ENCODE assay signal across 11 cellular contexts in genomic region chr15:64749999-64750657, GRCh38. TPM values are rescaled to one million over a fixed set of nuclear protein-coding genes. Genes with fewer than 3 reads are reported as not detected.
DNase-seq lines count a peak whose midpoint lies in the region; ATAC-seq and TF ChIP-seq lines count a peak whose summit lies in the region.
"Had no signal": no experiment of that assay in that cellular context is flagged by ENCODE, and none has a peak within 500 bp of the region (broad histone marks: within the 10 kb centered on the region; RNA-seq: fewer than 3 reads in every experiment).

No MANE protein-coding gene starts in this region.

- H3K9ac ChIP-seq in neuronal stem cell (ENCODE audit: low read depth, low read length, poor library complexity): no peak overlapping the region

- H3K4me3 ChIP-seq in RWPE2 (ENCODE audit: severe bottlenecking) (no peak overlapping the region), neuronal stem cell (ENCODE audit: low read length in 2 of 2) (no peak overlapping the region)
- H3K4me3 ChIP-seq: thyroid gland had no signal

- peak overlapping the region; percentile 24 for H2BK12ac ChIP-seq in neuronal stem cell (ENCODE audit: low read length)

- no CpG with 5 or more reads among the region's 21 CpGs for WGBS in neuronal stem cell (ENCODE audit: extremely low coverage in 2 of 2, insufficient read length in 2 of 2, insufficient replicate concordance in 1 of 2), 2 donors

- no peak overlapping the region for H3K4ac ChIP-seq in neuronal stem cell (ENCODE audit: low read length)

- ATAC-seq in RWPE2 (ENCODE audit: low read depth): 0 out of 3 replicates have a peak, but pooled peaks have one; percentile 25
- no peak for ATAC-seq in GM19395 (IDR thresholded peaks at IDR 0.05; ENCODE audit: unreplicated experiment)

- H3K9me3 ChIP-seq in RWPE2 (ENCODE audit: severe bottlenecking) (no peaks in the 10 kb centered on the region), neuronal stem cell (replicated peaks in 1 of 2; ENCODE audit: control insufficient read depth in 2 of 2, insufficient read depth in 1 of 2, low read depth in 1 of 2, low read length in 2 of 2) (no peaks in the 10 kb centered on the region)
- H3K9me3 ChIP-seq: thyroid gland had no signal

- no peaks in the 10 kb centered on the region for H3K27me3 ChIP-seq in RWPE2 (ENCODE audit: insufficient read depth, poor library complexity, severe bottlenecking)
- H3K27me3 ChIP-seq in neuronal stem cell (ENCODE audit: control insufficient read depth in 3 of 3, insufficient read depth in 3 of 3, low read depth in 1 of 3, low read length in 3 of 3): no peaks in the 10 kb centered on the region
- H3K27me3 ChIP-seq: thyroid gland had no signal

- H2BK5ac ChIP-seq in neuronal stem cell (ENCODE audit: low read length): no peak overlapping the region

- H3K36me3 ChIP-seq in RWPE2 (ENCODE audit: low read depth) (no peaks in the 10 kb centered on the region), neuronal stem cell (replicated peaks in 1 of 2; ENCODE audit: control insufficient read depth in 2 of 2, insufficient read depth in 2 of 2, low read length in 2 of 2) (peaks cover 4 to 45% of the 10 kb centered on the region in 2 donors)
- H3K36me3 ChIP-seq: thyroid gland had no signal

- no peak for TF ChIP-seq CTCF in RWPE2 (IDR thresholded peaks at IDR 0.05; ENCODE audit: poor library complexity, severe bottlenecking)

- no peak overlapping the region for H3K4me2 ChIP-seq in neuronal stem cell (ENCODE audit: insufficient read depth, low read length, poor library complexity, severe bottlenecking)

- H2AFZ ChIP-seq in neuronal stem cell (ENCODE audit: low read length): no peak overlapping the region

- peaks cover 2% of the 10 kb centered on the region for H3K79me1 ChIP-seq in neuronal stem cell (ENCODE audit: low read depth, low read length)

- H3K14ac ChIP-seq in neuronal stem cell (ENCODE audit: low read length): peak overlapping the region; percentile 90

- H3K18ac ChIP-seq in neuronal stem cell (ENCODE audit: low read length): peak overlapping the region; percentile 50

- H4K8ac ChIP-seq in neuronal stem cell (ENCODE audit: low read depth, low read length): no peak overlapping the region

- H3K27ac ChIP-seq in RWPE2 (ENCODE audit: poor library complexity, severe bottlenecking) (no peak overlapping the region), neuronal stem cell (replicated peaks; ENCODE audit: low read length) (no peak overlapping the region)
- H3K27ac ChIP-seq: thyroid gland had no signal

- H2BK120ac ChIP-seq in neuronal stem cell (ENCODE audit: low read depth, low read length): no peak overlapping the region

- no peak overlapping the region for H4K91ac ChIP-seq in neuronal stem cell (ENCODE audit: low read depth, low read length, poor library complexity)

- H2BK15ac ChIP-seq in neuronal stem cell (ENCODE audit: low read length): no peak overlapping the region

- H3K23ac ChIP-seq in neuronal stem cell (ENCODE audit: low read depth, low read length, poor library complexity): no peak overlapping the region

- DNase-seq in ELR (ENCODE audit: low read depth) (peak; percentile 40), RWPE2 (ENCODE audit: low spot score) (no peak), glomerular visceral epithelial cell (ENCODE audit: extremely low spot score) (peak; percentile 15), neuronal stem cell (ENCODE audit: low spot score) (peak; percentile 49), MV-4-11 (lab: John Stamatoyannopoulos, UW) (no peak), NCI-H1436 (lab: John Stamatoyannopoulos, UW) (no peak), NCI-H1417 treated with DMSO at 0.1 percent for 48 hours (lab: John Stamatoyannopoulos, UW) (no peak)
- DNase-seq: activated gamma-delta T cell, NCI-H510A had no signal

- H3K4me1 ChIP-seq in RWPE2 (ENCODE audit: insufficient read depth, poor library complexity, severe bottlenecking): peaks cover 6% of the 10 kb centered on the region
- peaks cover 0 to 10% of the 10 kb centered on the region in 2 donors for H3K4me1 ChIP-seq in neuronal stem cell (ENCODE audit: control insufficient read depth in 2 of 2, insufficient read depth in 1 of 2, low read depth in 1 of 2, low read length in 2 of 2)
- H3K4me1 ChIP-seq: thyroid gland had no signal

- H2AK5ac ChIP-seq in neuronal stem cell (ENCODE audit: low read depth, low read length): peak overlapping the region; percentile 86

RNA-seq across cellular contexts. Expression of gene RBPMS2, which starts 25.3 kb away (rescaled TPM):
- polyA plus RNA-seq in neuronal stem cell (2013, experiment 1 of 2): 33.3 TPM
- polyA plus RNA-seq in neuronal stem cell (2013, experiment 2 of 2): 32.1 TPM

Comparison
In these comparisons a context has a peak if more than half of its experiments do, and no peak if none do; other contexts are left out.
1. DNase-seq: peak in ELR (single experiment), glomerular visceral epithelial cell (single experiment) and neuronal stem cell (single experiment); none in RWPE2 (single experiment), MV-4-11 (single experiment), NCI-H1436 (single experiment) and NCI-H1417 treated with DMSO at 0.1 percent for 48 hours (single experiment).